In genomic region chr11:61834278-61835004, GRCh38 we compare ENCODE assay signal across 1 cellular context.
TF ChIP-seq lines count a peak whose summit lies in the region.

No MANE protein-coding gene starts in this region.

TF ChIP-seq in H1, 55 proteins besides CTCF, POLR2A, EP300 and RAD21:
- TF ChIP-seq TAF1 (IDR thresholded peaks at IDR 0.05; ENCODE audit: low read depth, low read length) (peak; percentile 46; the same call in 1 of the 2 replicates), CHD2 (IDR thresholded peaks at IDR 0.05; ENCODE audit: low read length) (no peak), POLR2AphosphoS5 (IDR thresholded peaks at IDR 0.05; ENCODE audit: low read depth, low read length) (peak; percentile 67; the same call in 1 of the 2 replicates), POU5F1 (IDR thresholded peaks at IDR 0.05; ENCODE audit: low read depth, low read length) (no peak)
TF ChIP-seq in H1: peak in this region for 2.
